In genomic region chr10:1372212-1372611, GRCh38 we compare ENCODE assay signal across 1 cellular context.
TF ChIP-seq lines count a peak whose summit lies in the region.

No MANE protein-coding gene starts in this region.

TF ChIP-seq in GM12878, 131 proteins besides CTCF, POLR2A, EP300 and RAD21 (continued from another document):
- TF ChIP-seq CEBPZ (IDR thresholded peaks at IDR 0.05; ENCODE audit: low read depth, low read length): no peak
- no peak for TF ChIP-seq MYB (IDR thresholded peaks at IDR 0.05; ENCODE audit: borderline replicate concordance, low read depth, low read length)
- no peak for TF ChIP-seq ZNF384 (IDR thresholded peaks at IDR 0.05; ENCODE audit: borderline replicate concordance, low read depth, low read length)
- TF ChIP-seq ZNF24 (IDR thresholded peaks at IDR 0.05): no peak
- TF ChIP-seq RBBP5 (conservative IDR thresholded peaks at IDR 0.05): no peak
- no peak for TF ChIP-seq SKIL (IDR thresholded peaks at IDR 0.05; ENCODE audit: low read depth, poor library complexity, severe bottlenecking)
